8 cellular contexts compared by ENCODE assay signal in genomic region chr17:15651583-15652110, GRCh38. TPM values are rescaled to one million over a fixed set of nuclear protein-coding genes. Genes with fewer than 3 reads are reported as not detected.
DNase-seq lines count a peak whose midpoint lies in the region; ATAC-seq and TF ChIP-seq lines count a peak whose summit lies in the region.

No MANE protein-coding gene starts in this region.

- H4K20me1 ChIP-seq in osteoblast (ENCODE audit: insufficient read depth, low read length): peaks cover 4% of the 10 kb centered on the region

- peaks cover 10% of the 10 kb centered on the region for H3K36me3 Mint-ChIP-seq in activated naive CD8-positive, alpha-beta T cell treated with anti-CD3 and anti-CD28 coated beads for 36 hours

- H3K27ac Mint-ChIP-seq in activated naive CD8-positive, alpha-beta T cell treated with anti-CD3 and anti-CD28 coated beads for 36 hours: no peak overlapping the region

- peak overlapping the region; percentile 90 for H3K4me2 ChIP-seq in osteoblast (ENCODE audit: insufficient read depth, low read length)

- peaks cover 31% of the 10 kb centered on the region for H3K4me1 ChIP-seq in osteoblast (ENCODE audit: insufficient read depth, low read length)

- peaks cover 3% of the 10 kb centered on the region for H3K4me1 Mint-ChIP-seq in activated naive CD8-positive, alpha-beta T cell treated with anti-CD3 and anti-CD28 coated beads for 36 hours

- no peak overlapping the region for H3K4me3 Mint-ChIP-seq in activated naive CD8-positive, alpha-beta T cell treated with anti-CD3 and anti-CD28 coated beads for 36 hours

- H3K27me3 Mint-ChIP-seq in activated naive CD8-positive, alpha-beta T cell treated with anti-CD3 and anti-CD28 coated beads for 36 hours: no peaks in the 10 kb centered on the region

- H3K4me3 ChIP-seq in osteoblast (ENCODE audit: insufficient read depth, low read length): peak overlapping the region; percentile 77

- DNase-seq in AG09319 (ENCODE audit: extremely low read depth, low read depth) (peak; percentile 98), NCI-H748 (lab: John Stamatoyannopoulos, UW; ENCODE audit: unreplicated experiment) (peak; percentile 89), head of caudate nucleus (peak; percentile 19 to 88 (median 62)), osteoblast (ENCODE audit: insufficient read length, low spot score, missing footprints) (peak; percentile 95)
- DNase-seq in activated naive CD8-positive, alpha-beta T cell treated with anti-CD3 and anti-CD28 coated beads for 36 hours: peak; percentile 32

- H3K27ac ChIP-seq in osteoblast (ENCODE audit: low read depth, low read length): peak overlapping the region; percentile 76

- no peaks in the 10 kb centered on the region for H3K9me3 Mint-ChIP-seq in activated naive CD8-positive, alpha-beta T cell treated with anti-CD3 and anti-CD28 coated beads for 36 hours

- peak; percentile 87 for ATAC-seq in GM18858 (IDR thresholded peaks at IDR 0.05; ENCODE audit: unreplicated experiment)
- ATAC-seq in HG03460 (IDR thresholded peaks at IDR 0.05; ENCODE audit: unreplicated experiment): peak; percentile 74
- ATAC-seq in GM21528 (IDR thresholded peaks at IDR 0.05; ENCODE audit: low FRiP score, unreplicated experiment): no peak

- no peaks in the 10 kb centered on the region for H3K9me3 ChIP-seq in osteoblast (ENCODE audit: low read depth, low read length)

- peak overlapping the region; percentile 73 for H2AFZ ChIP-seq in osteoblast (ENCODE audit: low read length)

- H3K27me3 ChIP-seq in osteoblast (ENCODE audit: insufficient read depth, low read length): no peaks in the 10 kb centered on the region

- H3K36me3 ChIP-seq in osteoblast (ENCODE audit: insufficient read depth, low read length): peaks cover 3% of the 10 kb centered on the region

- no peak; the same call in 1 of the 2 replicates for TF ChIP-seq CTCF in AG09319 (IDR thresholded peaks at IDR 0.05; ENCODE audit: low read depth, low read length)
- TF ChIP-seq CTCF in osteoblast (IDR thresholded peaks at IDR 0.05; ENCODE audit: extremely low read depth, low read depth, low read length): no peak

- intact Hi-C loops in head of caudate nucleus (cut with DNase I): no loop called here

- H3K79me2 ChIP-seq in osteoblast (ENCODE audit: insufficient read depth, low read length): peaks cover 25% of the 10 kb centered on the region

RNA-seq across cellular contexts. Expression of gene FBXW10B, which starts 32.1 kb away (rescaled TPM):
- total RNA-seq in activated naive CD8-positive, alpha-beta T cell treated with anti-CD3 and anti-CD28 coated beads for 36 hours: under 1 TPM; 0.21 to 0.82 TPM
- 0.29 and 0.36 TPM in 2 replicates for total RNA-seq in osteoblast

RNA-seq across cellular contexts. Expression of gene TRIM16, which starts 32.5 kb away (rescaled TPM):
- total RNA-seq in activated naive CD8-positive, alpha-beta T cell treated with anti-CD3 and anti-CD28 coated beads for 36 hours: 10 to 100 TPM; 10.1 to 10.9 TPM
- total RNA-seq in osteoblast: 43.0 and 56.1 TPM in 2 replicates

RNA-seq across cellular contexts. Expression of gene ZNF286A, which starts 47.9 kb away (rescaled TPM):
- total RNA-seq in activated naive CD8-positive, alpha-beta T cell treated with anti-CD3 and anti-CD28 coated beads for 36 hours: 10 to 100 TPM; 37.1 to 40.4 TPM
- 39.8 and 40.7 TPM in 2 replicates for total RNA-seq in osteoblast

Comparison
In these comparisons a context has a peak if more than half of its experiments do, and no peak if none do; other contexts are left out.
1. DNase-seq: peak in every context shown above with its lines; median percentile 98 in AG09319; 95 in osteoblast; 89 in NCI-H748; 62 in head of caudate nucleus; 32 in activated naive CD8-positive, alpha-beta T cell treated with anti-CD3 and anti-CD28 coated beads for 36 hours.